26 cellular contexts compared by ENCODE assay signal in genomic region chr2:33425156-33425555, GRCh38.
"Had no signal": no experiment of that assay in that cellular context is flagged by ENCODE, and none has a peak within 500 bp of the region (broad histone marks: within the 10 kb centered on the region; RNA-seq: fewer than 3 reads in every experiment).

No MANE protein-coding gene starts in this region.

- DNase-seq: activated CD4-positive, alpha-beta T cell treated with anti-CD3 and anti-CD28 coated beads for 48 hours; activated CD4-positive, alpha-beta T cell treated with anti-CD3 and anti-CD28 coated beads, Interleukin-2, amount 50 U/mL, for 48 hours; activated CD8-positive, alpha-beta memory T cell treated with anti-CD3 and anti-CD28 coated beads, Interleukin-2, amount 50 U/mL, for 4 hours; activated effector memory CD4-positive, alpha-beta T cell treated with anti-CD3 and anti-CD28 coated beads, Interleukin-2, amount 50 U/mL, for 16 hours; activated naive CD4-positive, alpha-beta T cell treated with anti-CD3 and anti-CD28 coated beads for 36 hours; activated naive CD8-positive, alpha-beta T cell treated with anti-CD3 and anti-CD28 coated beads, Interleukin-2, amount 10 ng/mL, durations not matched to agents 7 days and 5 days; activated T-cell treated with anti-CD3 and anti-CD28 coated beads, Interleukin-2, amount 50 U/mL, for 1 hour; amniotic stem cell; caudate nucleus; cortex of kidney; effector memory CD8-positive, alpha-beta T cell; foreskin melanocyte; heart right ventricle; natural killer cell; right lobe of liver; stimulated activated CD4-positive, alpha-beta T cell treated with anti-CD3 and anti-CD28 coated beads, Interleukin-12 subunit alpha, Interleukin-12 subunit beta, amount 100 ng/mL, for 4 hours; stimulated activated CD4-positive, alpha-beta T cell treated with anti-CD3 and anti-CD28 coated beads, Interleukin-4, amount 100 ng/mL, for 24 hours; WERI-Rb-1 had no signal

- H3K4me3 ChIP-seq: heart right ventricle, right lobe of liver, vagina had no signal

- H3K4me1 Mint-ChIP-seq: memory B cell; natural killer cell; stimulated activated effector memory CD8-positive, alpha-beta T cell treated with anti-CD3 and anti-CD28 coated beads, Interleukin-12 subunit alpha, Interleukin-12 subunit beta, amount 100 ng/mL, for 72 hours had no signal

- H3K36me3 ChIP-seq: heart right ventricle, right lobe of liver, vagina, WERI-Rb-1 had no signal

- ATAC-seq: activated CD4-positive, CD25-positive, alpha-beta regulatory T cell treated with anti-CD3 and anti-CD28 coated beads, Interleukin-2, amount 50 U/mL, for 24 hours; effector memory CD8-positive, alpha-beta T cell; natural killer cell; stimulated activated effector memory CD8-positive, alpha-beta T cell treated with anti-CD3 and anti-CD28 coated beads, Interleukin-12 subunit alpha, Interleukin-12 subunit beta, amount 100 ng/mL, for 72 hours had no signal

- H3K4me1 ChIP-seq: right lobe of liver, vagina had no signal

- H3K27ac ChIP-seq: heart right ventricle, right lobe of liver, vagina, WERI-Rb-1 had no signal

- H3K27me3 Mint-ChIP-seq: activated naive CD8-positive, alpha-beta T cell treated with anti-CD3 and anti-CD28 coated beads, Interleukin-2, amount 10 ng/mL, durations not matched to agents 7 days and 5 days; type B pancreatic cell had no signal

- H3K9me3 Mint-ChIP-seq: activated T-helper 1 cell treated with anti-CD3 and anti-CD28 coated beads, Interleukin-12 subunit alpha, Interleukin-12 subunit beta, Interleukin-2, Interleukin-4 antibody, amounts not matched to agents 30 ng/mL and 10 ng/mL and 1 ng/mL, durations not matched to agents 14 hours and 24 hours and 36 hours; effector memory CD8-positive, alpha-beta T cell; memory B cell; natural killer cell; stimulated activated effector memory CD8-positive, alpha-beta T cell treated with anti-CD3 and anti-CD28 coated beads, Interleukin-12 subunit alpha, Interleukin-12 subunit beta, amount 100 ng/mL, for 72 hours; stimulated activated naive CD8-positive, alpha-beta T cell treated with anti-CD3 and anti-CD28 coated beads, Interleukin-15, Interleukin-2, amounts not matched to agents 100 ng/mL and 50 ng/mL, for 24 hours; T-helper 1 cell treated with Interleukin-12 subunit alpha and Interleukin-12 subunit beta and Interleukin-4 antibody, amounts not matched to agents 30 μg/mL and 1 μg/mL, for 36 hours had no signal

- H3K27ac Mint-ChIP-seq: activated naive CD4-positive, alpha-beta T cell treated with anti-CD3 and anti-CD28 coated beads for 36 hours; activated naive CD8-positive, alpha-beta T cell treated with anti-CD3 and anti-CD28 coated beads, Interleukin-2, amount 10 ng/mL, durations not matched to agents 7 days and 5 days; activated T-helper 1 cell treated with anti-CD3 and anti-CD28 coated beads, Interleukin-12 subunit alpha, Interleukin-12 subunit beta, Interleukin-2, Interleukin-4 antibody, amounts not matched to agents 30 ng/mL and 10 ng/mL and 1 ng/mL, durations not matched to agents 14 hours and 24 hours and 36 hours; effector memory CD8-positive, alpha-beta T cell; memory B cell; natural killer cell; stimulated activated effector memory CD8-positive, alpha-beta T cell treated with anti-CD3 and anti-CD28 coated beads, Interleukin-12 subunit alpha, Interleukin-12 subunit beta, amount 100 ng/mL, for 72 hours; stimulated activated naive CD8-positive, alpha-beta T cell treated with anti-CD3 and anti-CD28 coated beads, Interleukin-15, Interleukin-2, amounts not matched to agents 100 ng/mL and 50 ng/mL, for 24 hours; T-helper 1 cell treated with Interleukin-12 subunit alpha and Interleukin-12 subunit beta and Interleukin-4 antibody, amounts not matched to agents 30 μg/mL and 1 μg/mL, for 36 hours; type B pancreatic cell had no signal

- H3K27me3 ChIP-seq: heart right ventricle, right lobe of liver, vagina had no signal

- H3K9me3 ChIP-seq: heart right ventricle, right lobe of liver, vagina had no signal

- H3K36me3 Mint-ChIP-seq: activated naive CD8-positive, alpha-beta T cell treated with anti-CD3 and anti-CD28 coated beads, Interleukin-2, amount 10 ng/mL, durations not matched to agents 7 days and 5 days; memory B cell; natural killer cell; stimulated activated effector memory CD8-positive, alpha-beta T cell treated with anti-CD3 and anti-CD28 coated beads, Interleukin-12 subunit alpha, Interleukin-12 subunit beta, amount 100 ng/mL, for 72 hours; type B pancreatic cell had no signal

- H3K4me3 Mint-ChIP-seq: activated naive CD4-positive, alpha-beta T cell treated with anti-CD3 and anti-CD28 coated beads for 36 hours; activated naive CD8-positive, alpha-beta T cell treated with anti-CD3 and anti-CD28 coated beads, Interleukin-2, amount 10 ng/mL, durations not matched to agents 7 days and 5 days; activated T-helper 1 cell treated with anti-CD3 and anti-CD28 coated beads, Interleukin-12 subunit alpha, Interleukin-12 subunit beta, Interleukin-2, Interleukin-4 antibody, amounts not matched to agents 30 ng/mL and 10 ng/mL and 1 ng/mL, durations not matched to agents 14 hours and 24 hours and 36 hours; effector memory CD8-positive, alpha-beta T cell; memory B cell; natural killer cell; stimulated activated effector memory CD8-positive, alpha-beta T cell treated with anti-CD3 and anti-CD28 coated beads, Interleukin-12 subunit alpha, Interleukin-12 subunit beta, amount 100 ng/mL, for 72 hours; stimulated activated naive CD8-positive, alpha-beta T cell treated with anti-CD3 and anti-CD28 coated beads, Interleukin-15, Interleukin-2, amounts not matched to agents 100 ng/mL and 50 ng/mL, for 24 hours; T-helper 1 cell treated with Interleukin-12 subunit alpha and Interleukin-12 subunit beta and Interleukin-4 antibody, amounts not matched to agents 30 μg/mL and 1 μg/mL, for 36 hours; type B pancreatic cell had no signal
